Comparison of ENCODE assay signal across 10 cellular contexts in the genomic region with DNA sequence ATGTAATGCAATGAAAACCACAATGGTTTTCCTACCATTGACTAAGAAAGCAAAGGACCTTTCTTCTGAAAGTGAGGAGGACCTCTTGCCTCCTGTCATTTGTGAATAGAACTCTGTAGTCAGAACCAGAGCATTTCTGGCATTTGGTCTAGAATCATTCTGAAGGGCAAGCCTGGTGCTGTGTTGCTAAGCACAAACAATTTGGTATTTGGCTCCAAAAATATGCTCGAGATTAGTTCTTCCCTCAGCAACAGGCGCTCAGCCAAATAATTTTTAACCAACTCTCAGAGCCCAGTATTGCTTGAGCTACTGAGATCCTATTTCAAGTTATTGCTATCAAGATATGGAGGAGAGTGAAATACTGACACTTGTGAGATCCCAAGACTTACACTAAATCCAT.
DNase-seq lines count a peak whose midpoint lies in the region; ATAC-seq and TF ChIP-seq lines count a peak whose summit lies in the region.
"Had no signal": no experiment of that assay in that cellular context is flagged by ENCODE, and none has a peak within 500 bp of the region (broad histone marks: within the 10 kb centered on the region; RNA-seq: fewer than 3 reads in every experiment).

No MANE protein-coding gene starts in this region.

- ATAC-seq in heart right ventricle: peak; percentile 70 to 95 (median 88)

- no peaks in the 10 kb centered on the region for H3K27me3 ChIP-seq in heart right ventricle
- no peaks in the 10 kb centered on the region for H3K27me3 ChIP-seq in skeletal muscle satellite cell (ENCODE audit: control insufficient read depth, insufficient read depth, low read length)
- H3K27me3 ChIP-seq in A673 (replicated peaks; ENCODE audit: insufficient read depth, low read depth, low read length, poor library complexity): no peaks in the 10 kb centered on the region
- H3K27me3 ChIP-seq in transverse colon: no peaks in the 10 kb centered on the region

- H3K4me1 ChIP-seq in heart right ventricle (peaks cover 0 to 25% (median 0%) of the 10 kb centered on the region in 9 donors), skeletal muscle satellite cell (ENCODE audit: control insufficient read depth, insufficient read depth, low read length) (peaks cover 6% of the 10 kb centered on the region), A673 (ENCODE audit: insufficient read depth, low read length, poor library complexity, severe bottlenecking) (no peaks in the 10 kb centered on the region), transverse colon (peaks cover 0 to 10% (median 0%) of the 10 kb centered on the region in 4 donors)

- CTCF ChIA-PET in A673 (lab: Charles Lee): no interaction called here

- TF ChIP-seq POLR2A in transverse colon (IDR thresholded peaks at IDR 0.05): no peak

- DNase-seq in HS-5 (ENCODE audit: low read depth) (peak; percentile 6), astrocyte of the spinal cord (ENCODE audit: low read depth, low spot score) (peak; percentile 77), heart right ventricle (peak in 1 of 2 donors; percentile 64), A673 (ENCODE audit: low spot score) (no peak), osteocyte (ENCODE audit: extremely low spot score, unreplicated experiment) (no peak), transverse colon (no peak)
- DNase-seq in activated CD4-positive, alpha-beta T cell treated with anti-CD3 and anti-CD28 coated beads for 1 hour: no peak
- DNase-seq: activated CD8-positive, alpha-beta memory T cell treated with anti-CD3 and anti-CD28 coated beads, Interleukin-2, amount 50 U/mL, for 4 hours; naive B cell had no signal

- BruUV-seq in A673 (replicated peaks; lab: Mats Ljungman, UMichigan): no TSS peak

- H3K9me3 Mint-ChIP-seq in osteocyte (ENCODE audit: unreplicated experiment): no peaks in the 10 kb centered on the region

- peaks cover 7% of the 10 kb centered on the region for H3K27me3 Mint-ChIP-seq in osteocyte (ENCODE audit: unreplicated experiment)
- H3K27me3 Mint-ChIP-seq: naive B cell had no signal

- H3K4me3 ChIP-seq in astrocyte of the spinal cord (ENCODE audit: low read depth, low read length) (no peak overlapping the region), heart right ventricle (no peak overlapping the region), skeletal muscle satellite cell (ENCODE audit: low read length) (no peak overlapping the region), A673 (ENCODE audit: low read depth, low read length, poor library complexity, severe bottlenecking) (no peak overlapping the region), transverse colon (no peak overlapping the region)

- H3K9me3 ChIP-seq in heart right ventricle: peaks cover 0 to 8% (median 0%) of the 10 kb centered on the region in 11 donors
- no peaks in the 10 kb centered on the region for H3K9me3 ChIP-seq in skeletal muscle satellite cell (replicated peaks; ENCODE audit: low read length)
- no peaks in the 10 kb centered on the region for H3K9me3 ChIP-seq in A673 (ENCODE audit: low read depth, low read length, poor library complexity, severe bottlenecking)
- H3K9me3 ChIP-seq in transverse colon: no peaks in the 10 kb centered on the region

- peaks cover 8% of the 10 kb centered on the region for H3K4me1 Mint-ChIP-seq in osteocyte (ENCODE audit: unreplicated experiment)
- H3K4me1 Mint-ChIP-seq: naive B cell had no signal

- no peak overlapping the region for H3K27ac Mint-ChIP-seq in osteocyte (ENCODE audit: unreplicated experiment)
- H3K27ac Mint-ChIP-seq: naive B cell had no signal

- peak overlapping the region; percentile 33 for H3K4me2 ChIP-seq in skeletal muscle satellite cell (ENCODE audit: low read length)

- H3K27ac ChIP-seq in heart right ventricle (peak overlapping the region in 8 of 10 donors; percentile 6 to 76 (median 64)), A673 (ENCODE audit: low read depth, low read length, poor library complexity, severe bottlenecking) (no peak overlapping the region), transverse colon (peak overlapping the region in 2 of 4 donors; percentile 9 to 20)

- H3K36me3 ChIP-seq in heart right ventricle (no peaks in the 10 kb centered on the region), skeletal muscle satellite cell (ENCODE audit: insufficient read depth, low read length) (no peaks in the 10 kb centered on the region), A673 (ENCODE audit: insufficient read depth, low read length, poor library complexity, severe bottlenecking) (no peaks in the 10 kb centered on the region), transverse colon (no peaks in the 10 kb centered on the region)

- in situ Hi-C loops in astrocyte of the spinal cord (cut with HindIII; ENCODE audit: low sequenced_read_pairs): no loop called here
- in situ Hi-C loops in transverse colon (cut with MboI; ENCODE audit: low pct_ligation_motif_present in 1 of 4, low pct_unique_long_range_greater_than_20kb in 1 of 4, low sequenced_read_pairs in 3 of 4): no loop called here

- H3K4me3 Mint-ChIP-seq in osteocyte (ENCODE audit: unreplicated experiment): no peak overlapping the region
- H3K4me3 Mint-ChIP-seq: naive B cell had no signal

- 21 to 22% methylated on average over 2 of the region's 2 CpGs for WGBS in heart right ventricle, 2 donors
- 30 to 36% methylated on average over 2 of the region's 2 CpGs for WGBS in transverse colon (ENCODE audit: low coverage in 1 of 2), 2 donors

- peak overlapping the region; percentile 17 for H3K9ac ChIP-seq in skeletal muscle satellite cell (ENCODE audit: low read depth, low read length)

- no peaks in the 10 kb centered on the region for H3K36me3 Mint-ChIP-seq in osteocyte (ENCODE audit: unreplicated experiment)
- H3K36me3 Mint-ChIP-seq: naive B cell had no signal

- intact Hi-C loops in heart right ventricle (cut with DNase I): no loop called here
- intact Hi-C loops in A673 (cut with micrococcal nuclease; ENCODE audit: unreplicated experiment): no loop called here
- intact Hi-C loops in transverse colon (cut with DNase I; ENCODE audit: low total_unique reads): no loop called here

- POLR2A ChIA-PET in A673 (lab: Charles Lee; ENCODE audit: low non-redundant PET): no interaction called here

- TF ChIP-seq CTCF in astrocyte of the spinal cord (IDR thresholded peaks at IDR 0.05; ENCODE audit: low read depth, low read length) (no peak), heart right ventricle (IDR thresholded peaks at IDR 0.05) (no peak), A673 (conservative IDR thresholded peaks at IDR 0.05; ENCODE audit: low read depth, low read length) (no peak), osteocyte (IDR thresholded peaks at IDR 0.05) (no peak), transverse colon (IDR thresholded peaks at IDR 0.05) (no peak)

- no peak for TF ChIP-seq EP300 in transverse colon (IDR thresholded peaks at IDR 0.05; ENCODE audit: low read depth)

Comparison
In these comparisons a context has a peak if more than half of its experiments do, and no peak if none do; other contexts are left out.
1. DNase-seq: peak in HS-5 (single experiment) and astrocyte of the spinal cord (single experiment); none in A673 (single experiment), osteocyte (single experiment), transverse colon (single experiment) and activated CD4-positive, alpha-beta T cell treated with anti-CD3 and anti-CD28 coated beads for 1 hour (single experiment).